ENCODE assay signal across 9 cellular contexts in genomic region chr1:211935448-211935970, GRCh38.
A peak's percentile ranks its signal among the peaks of the same experiment; 100 is the strongest.
DNase-seq lines count a peak whose midpoint lies in the region; ATAC-seq and TF ChIP-seq lines count a peak whose summit lies in the region.
"Had no signal": no experiment of that assay in that cellular context is flagged by ENCODE, and none has a peak within 500 bp of the region (broad histone marks: within the 10 kb centered on the region; RNA-seq: fewer than 3 reads in every experiment).

No MANE protein-coding gene starts in this region.

- TF ChIP-seq CTCF in GM13976 (IDR thresholded peaks at IDR 0.05; ENCODE audit: borderline replicate concordance, control extremely low read depth, extremely low read depth, insufficient read depth, missing control alignments): no peak

- intact Hi-C loops in posterior vena cava (cut with DNase I): no loop called here

- ATAC-seq in GM21390 (IDR thresholded peaks at IDR 0.05; ENCODE audit: unreplicated experiment) (peak; percentile 66), HG03442 (IDR thresholded peaks at IDR 0.05; ENCODE audit: unreplicated experiment) (peak; percentile 78), esophagus mucosa (no peak)

- DNase-seq in GM13976 (ENCODE audit: low spot score) (peak; percentile 85), medulla oblongata (ENCODE audit: extremely low spot score) (peak; percentile 40), NCI-H146 treated with DMSO at 0.1 percent for 48 hours (lab: John Stamatoyannopoulos, UW; ENCODE audit: unreplicated experiment) (no peak), posterior vena cava (ENCODE audit: low spot score) (no peak)
- no peak for DNase-seq in central memory CD4-positive, alpha-beta T cell
- DNase-seq: NCI-H2227 treated with DMSO at 0.1 percent for 48 hours had no signal

- in situ Hi-C loops in GM13976 (cut with MboI; ENCODE audit: low sequenced_read_pairs, unreplicated experiment): no loop called here

Comparison
In these comparisons a context has a peak if more than half of its experiments do, and no peak if none do; other contexts are left out.
1. DNase-seq: peak in GM13976 (single experiment) and medulla oblongata (single experiment); none in NCI-H146 treated with DMSO at 0.1 percent for 48 hours (single experiment), posterior vena cava (single experiment) and central memory CD4-positive, alpha-beta T cell (single experiment).